Comparison of ENCODE assay signal across 13 cellular contexts in genomic region chr7:150363872-150364271, GRCh38. TPM values are rescaled to one million over a fixed set of nuclear protein-coding genes. Genes with fewer than 3 reads are reported as not detected.
DNase-seq lines count a peak whose midpoint lies in the region; ATAC-seq and TF ChIP-seq lines count a peak whose summit lies in the region.
"Had no signal": no experiment of that assay in that cellular context is flagged by ENCODE, and none has a peak within 500 bp of the region (broad histone marks: within the 10 kb centered on the region; RNA-seq: fewer than 3 reads in every experiment).

No MANE protein-coding gene starts in this region.

- H3K4me3 ChIP-seq in thymus (ENCODE audit: low read length) (no peak overlapping the region), H7 (ENCODE audit: insufficient read depth, low read depth, low read length) (no peak overlapping the region)
- H3K4me3 ChIP-seq: A549 had no signal

- H3K36me3 ChIP-seq in thymus (ENCODE audit: control insufficient read depth, insufficient read depth) (no peaks in the 10 kb centered on the region), H7 (replicated peaks; ENCODE audit: control insufficient read depth, insufficient read depth, low read length) (no peaks in the 10 kb centered on the region)

- 28% methylated on average over 5 of the region's 5 CpGs for WGBS in thymus

- peak overlapping the region; percentile 22 for H3K27ac Mint-ChIP-seq in activated CD4-positive, alpha-beta T cell treated with anti-CD3 and anti-CD28 coated beads, Interleukin-2, amount 10 ng/mL, durations not matched to agents 24 days and 14 days
- H3K27ac Mint-ChIP-seq in activated CD4-positive, alpha-beta T cell treated with anti-CD3 and anti-CD28 coated beads, Interleukin-2, amount 10 ng/mL, durations not matched to agents 7 days and 5 days = no peak overlapping the region
- H3K27ac Mint-ChIP-seq in WTC11 = no peak overlapping the region
- H3K27ac Mint-ChIP-seq: activated CD8-positive, alpha-beta T cell treated with anti-CD3 and anti-CD28 coated beads, Interleukin-2, amount 10 ng/mL, durations not matched to agents 7 days and 5 days; stimulated activated naive CD8-positive, alpha-beta T cell treated with anti-CD3 and anti-CD28 coated beads, Interleukin-15, Interleukin-2, amounts not matched to agents 100 ng/mL and 50 ng/mL, for 24 hours had no signal

- no peaks in the 10 kb centered on the region for H3K9me3 ChIP-seq in thymus (ENCODE audit: control insufficient read depth)
- H3K9me3 ChIP-seq: A549 had no signal

- H3K27me3 ChIP-seq in thymus (ENCODE audit: control insufficient read depth, insufficient read depth) (no peaks in the 10 kb centered on the region), H7 (ENCODE audit: control insufficient read depth, insufficient read depth, low read length) (no peaks in the 10 kb centered on the region)

- peaks cover 4% of the 10 kb centered on the region for H3K9me3 Mint-ChIP-seq in activated CD4-positive, alpha-beta T cell treated with anti-CD3 and anti-CD28 coated beads, Interleukin-2, amount 10 ng/mL, durations not matched to agents 24 days and 14 days
- peaks cover 4% of the 10 kb centered on the region for H3K9me3 Mint-ChIP-seq in activated CD4-positive, alpha-beta T cell treated with anti-CD3 and anti-CD28 coated beads, Interleukin-2, amount 10 ng/mL, durations not matched to agents 7 days and 5 days
- H3K9me3 Mint-ChIP-seq in WTC11 = no peaks in the 10 kb centered on the region; the same call in 1 of the 2 replicates

- intact Hi-C loops in activated CD4-positive, alpha-beta T cell treated with anti-CD3 and anti-CD28 coated beads, Interleukin-2, amount 10 ng/mL, durations not matched to agents 24 days and 14 days (cut with micrococcal nuclease) = no loop called here
- intact Hi-C loops in Right ventricle myocardium inferior (cut with DNase I) = no loop called here

- H3K27me3 Mint-ChIP-seq in activated CD4-positive, alpha-beta T cell treated with anti-CD3 and anti-CD28 coated beads, Interleukin-2, amount 10 ng/mL, durations not matched to agents 24 days and 14 days = no peaks in the 10 kb centered on the region
- H3K27me3 Mint-ChIP-seq in activated CD4-positive, alpha-beta T cell treated with anti-CD3 and anti-CD28 coated beads, Interleukin-2, amount 10 ng/mL, durations not matched to agents 7 days and 5 days = no peaks in the 10 kb centered on the region
- no peaks in the 10 kb centered on the region; the same call in 1 of the 2 replicates for H3K27me3 Mint-ChIP-seq in WTC11 (ENCODE audit: low read depth)
- H3K27me3 Mint-ChIP-seq: stimulated activated naive CD8-positive, alpha-beta T cell treated with anti-CD3 and anti-CD28 coated beads, Interleukin-15, Interleukin-2, amounts not matched to agents 100 ng/mL and 50 ng/mL, for 24 hours had no signal

- no peaks in the 10 kb centered on the region for H3K36me3 Mint-ChIP-seq in activated CD4-positive, alpha-beta T cell treated with anti-CD3 and anti-CD28 coated beads, Interleukin-2, amount 10 ng/mL, durations not matched to agents 24 days and 14 days (ENCODE audit: low read depth)
- H3K36me3 Mint-ChIP-seq in activated CD4-positive, alpha-beta T cell treated with anti-CD3 and anti-CD28 coated beads, Interleukin-2, amount 10 ng/mL, durations not matched to agents 7 days and 5 days (ENCODE audit: low read depth) = no peaks in the 10 kb centered on the region
- no peaks in the 10 kb centered on the region for H3K36me3 Mint-ChIP-seq in WTC11

- ATAC-seq in WTC11 (no peak), Right ventricle myocardium inferior (no peak)
- ATAC-seq: A549; activated CD8-positive, alpha-beta T cell treated with anti-CD3 and anti-CD28 coated beads, Interleukin-2, amount 10 ng/mL, durations not matched to agents 7 days and 5 days had no signal

- no peak for DNase-seq in activated CD4-positive, alpha-beta T cell treated with anti-CD3 and anti-CD28 coated beads, Interleukin-2, amount 10 ng/mL, durations not matched to agents 24 days and 14 days
- DNase-seq in activated CD4-positive, alpha-beta T cell treated with anti-CD3 and anti-CD28 coated beads, Interleukin-2, amount 10 ng/mL, durations not matched to agents 7 days and 5 days = no peak
- peak; percentile 91 to 92 for DNase-seq in Kasumi-1 (lab: John Stamatoyannopoulos, UW)
- peak; percentile 7 for DNase-seq in WTC11 (ENCODE audit: low spot score)
- DNase-seq in NCI-H1694 (lab: John Stamatoyannopoulos, UW) = no peak
- DNase-seq in H7 = no peak
- DNase-seq in Right ventricle myocardium inferior (ENCODE audit: missing footprints) = no peak
- DNase-seq: activated CD8-positive, alpha-beta T cell treated with anti-CD3 and anti-CD28 coated beads, Interleukin-2, amount 10 ng/mL, durations not matched to agents 7 days and 5 days had no signal

- peak overlapping the region; percentile 85 for H3K27ac ChIP-seq in thymus (ENCODE audit: low read depth)
- H3K27ac ChIP-seq: A549, epithelial cell of prostate had no signal

- H3K4me1 Mint-ChIP-seq in activated CD4-positive, alpha-beta T cell treated with anti-CD3 and anti-CD28 coated beads, Interleukin-2, amount 10 ng/mL, durations not matched to agents 24 days and 14 days = peaks cover 35% of the 10 kb centered on the region
- H3K4me1 Mint-ChIP-seq in activated CD4-positive, alpha-beta T cell treated with anti-CD3 and anti-CD28 coated beads, Interleukin-2, amount 10 ng/mL, durations not matched to agents 7 days and 5 days = peaks cover 42% of the 10 kb centered on the region
- H3K4me1 Mint-ChIP-seq in WTC11 = peaks cover 49% of the 10 kb centered on the region

- no peak overlapping the region for H3K4me3 Mint-ChIP-seq in activated CD4-positive, alpha-beta T cell treated with anti-CD3 and anti-CD28 coated beads, Interleukin-2, amount 10 ng/mL, durations not matched to agents 24 days and 14 days
- H3K4me3 Mint-ChIP-seq in activated CD4-positive, alpha-beta T cell treated with anti-CD3 and anti-CD28 coated beads, Interleukin-2, amount 10 ng/mL, durations not matched to agents 7 days and 5 days = no peak overlapping the region
- H3K4me3 Mint-ChIP-seq in WTC11 = no peak overlapping the region
- H3K4me3 Mint-ChIP-seq: activated CD8-positive, alpha-beta T cell treated with anti-CD3 and anti-CD28 coated beads, Interleukin-2, amount 10 ng/mL, durations not matched to agents 7 days and 5 days; stimulated activated naive CD8-positive, alpha-beta T cell treated with anti-CD3 and anti-CD28 coated beads, Interleukin-15, Interleukin-2, amounts not matched to agents 100 ng/mL and 50 ng/mL, for 24 hours had no signal

- no peak for TF ChIP-seq CTCF in WTC11 (IDR thresholded peaks at IDR 0.05)

- CTCF ChIA-PET in activated CD4-positive, alpha-beta T cell treated with anti-CD3 and anti-CD28 coated beads, Interleukin-2, amount 10 ng/mL, durations not matched to agents 7 days and 5 days (lab: Charles Lee) = no interaction called here
- CTCF ChIA-PET in WTC11 (lab: Charles Lee) = interaction anchor here (0.8 to 1.7 kb wide), 2 partner anchors 20 to 42 kb away, joined by 3 to 5 read pairs; a partner anchor contains a TSS

- H3K4me1 ChIP-seq in thymus (ENCODE audit: control insufficient read depth, insufficient read depth, low read length) = peaks cover 56% of the 10 kb centered on the region

- POLR2A ChIA-PET in activated CD4-positive, alpha-beta T cell treated with anti-CD3 and anti-CD28 coated beads, Interleukin-2, amount 10 ng/mL, durations not matched to agents 7 days and 5 days (lab: Charles Lee) = no interaction called here
- POLR2A ChIA-PET in WTC11 (lab: Charles Lee) = no interaction called here

RNA-seq across cellular contexts. Expression of gene REPIN1, which starts 4.8 kb away (rescaled TPM):
- 73.6 and 79.7 TPM in 2 replicates for total RNA-seq in activated CD4-positive, alpha-beta T cell treated with anti-CD3 and anti-CD28 coated beads, Interleukin-2, amount 10 ng/mL, durations not matched to agents 24 days and 14 days
- total RNA-seq in activated CD4-positive, alpha-beta T cell treated with anti-CD3 and anti-CD28 coated beads, Interleukin-2, amount 10 ng/mL, durations not matched to agents 7 days and 5 days = 10 to 100 TPM; 45.1 to 54.6 TPM
- total RNA-seq in WTC11 (2021) (105 to 130 TPM (median 112 TPM) in 3 replicates), Right ventricle myocardium inferior (111 TPM)
- 97.0 TPM for polyA plus RNA-seq in thymus
- total RNA-seq in H7 (2014; rRNA removed; shearing (Covaris generic)) = 149 and 155 TPM in 2 replicates

RNA-seq across cellular contexts. Expression of gene ZNF775, which starts 15.3 kb away (rescaled TPM):
- total RNA-seq in activated CD4-positive, alpha-beta T cell treated with anti-CD3 and anti-CD28 coated beads, Interleukin-2, amount 10 ng/mL, durations not matched to agents 24 days and 14 days = 4.2 and 5.5 TPM in 2 replicates
- 1 to 10 TPM; 4.2 to 4.4 TPM for total RNA-seq in activated CD4-positive, alpha-beta T cell treated with anti-CD3 and anti-CD28 coated beads, Interleukin-2, amount 10 ng/mL, durations not matched to agents 7 days and 5 days
- total RNA-seq in WTC11 (2021) (24.1 to 26.6 TPM (median 25.4 TPM) in 3 replicates), Right ventricle myocardium inferior (3.3 TPM)
- polyA plus RNA-seq in thymus = 6.6 TPM
- total RNA-seq in H7 (2014; rRNA removed; shearing (Covaris generic)) = 44.2 and 56.7 TPM in 2 replicates

RNA-seq across cellular contexts. Expression of gene RARRES2, which starts 22.4 kb away (rescaled TPM):
- not detected in 2 replicates for total RNA-seq in activated CD4-positive, alpha-beta T cell treated with anti-CD3 and anti-CD28 coated beads, Interleukin-2, amount 10 ng/mL, durations not matched to agents 24 days and 14 days
- not detected for total RNA-seq in activated CD4-positive, alpha-beta T cell treated with anti-CD3 and anti-CD28 coated beads, Interleukin-2, amount 10 ng/mL, durations not matched to agents 7 days and 5 days
- total RNA-seq in WTC11 (2021) (193 to 230 TPM (median 197 TPM) in 3 replicates), Right ventricle myocardium inferior (32.6 TPM)
- 21.9 TPM for polyA plus RNA-seq in thymus
- total RNA-seq in H7 (2014; rRNA removed; shearing (Covaris generic)) = 198 and 223 TPM in 2 replicates
- total RNA-seq: activated CD8-positive, alpha-beta T cell treated with anti-CD3 and anti-CD28 coated beads, Interleukin-2, amount 10 ng/mL, durations not matched to agents 7 days and 5 days; SK-MEL-5 had no signal
- polyA plus RNA-seq: A549 had no signal

RNA-seq across cellular contexts. Expression of gene ACTR3C, which starts 40.5 kb away (rescaled TPM):
- total RNA-seq in activated CD4-positive, alpha-beta T cell treated with anti-CD3 and anti-CD28 coated beads, Interleukin-2, amount 10 ng/mL, durations not matched to agents 24 days and 14 days = 7.9 and 11.7 TPM in 2 replicates
- 1 to 10 TPM; 5.0 to 6.1 TPM for total RNA-seq in activated CD4-positive, alpha-beta T cell treated with anti-CD3 and anti-CD28 coated beads, Interleukin-2, amount 10 ng/mL, durations not matched to agents 7 days and 5 days
- total RNA-seq in WTC11 (2021) (0.96 to 1.5 TPM (median 1.4 TPM) in 3 replicates), Right ventricle myocardium inferior (5.7 TPM)
- polyA plus RNA-seq in thymus = 2.9 TPM
- 0.73 and 3.2 TPM in 2 replicates for total RNA-seq in H7 (2014; rRNA removed; shearing (Covaris generic))
- total RNA-seq: SK-MEL-5 had no signal

RNA-seq across cellular contexts. Expression of gene LRRC61, which starts 40.7 kb away (rescaled TPM):
- 26.8 and 27.5 TPM in 2 replicates for total RNA-seq in activated CD4-positive, alpha-beta T cell treated with anti-CD3 and anti-CD28 coated beads, Interleukin-2, amount 10 ng/mL, durations not matched to agents 24 days and 14 days
- total RNA-seq in activated CD4-positive, alpha-beta T cell treated with anti-CD3 and anti-CD28 coated beads, Interleukin-2, amount 10 ng/mL, durations not matched to agents 7 days and 5 days = 10 to 100 TPM; 12.8 to 14.9 TPM
- total RNA-seq in WTC11 (2021) = 27.7 to 33.3 TPM (median 32.7 TPM) in 3 replicates
- 11.3 TPM for polyA plus RNA-seq in thymus
- 38.3 and 39.4 TPM in 2 replicates for total RNA-seq in H7 (2014; rRNA removed; shearing (Covaris generic))
- total RNA-seq in Right ventricle myocardium inferior = 4.7 TPM
- total RNA-seq: SK-MEL-5 had no signal

Comparison
In these comparisons a context has a peak if more than half of its experiments do, and no peak if none do; other contexts are left out.
1. DNase-seq: peak in Kasumi-1 (2 of 2) and WTC11 (single experiment); none in activated CD4-positive, alpha-beta T cell treated with anti-CD3 and anti-CD28 coated beads, Interleukin-2, amount 10 ng/mL, durations not matched to agents 24 days and 14 days (single experiment), activated CD4-positive, alpha-beta T cell treated with anti-CD3 and anti-CD28 coated beads, Interleukin-2, amount 10 ng/mL, durations not matched to agents 7 days and 5 days (single experiment), NCI-H1694 (single experiment), H7 (single experiment) and Right ventricle myocardium inferior (single experiment).
2. RNA of gene RARRES2, which starts 22.4 kb away (total RNA-seq): 193 to 230 TPM in WTC11, 198 to 223 TPM in H7 and 32.6 TPM in Right ventricle myocardium inferior (single experiment); not detected in activated CD4-positive, alpha-beta T cell treated with anti-CD3 and anti-CD28 coated beads, Interleukin-2, amount 10 ng/mL, durations not matched to agents 24 days and 14 days and not detected in activated CD4-positive, alpha-beta T cell treated with anti-CD3 and anti-CD28 coated beads, Interleukin-2, amount 10 ng/mL, durations not matched to agents 7 days and 5 days; every median in the first group is over 10 times any median in the second.